ENCODE assay signal across 8 cellular contexts in genomic region chr9:1837453-1838084, GRCh38.
A peak's percentile ranks its signal among the peaks of the same experiment; 100 is the strongest.
DNase-seq lines count a peak whose midpoint lies in the region; ATAC-seq and TF ChIP-seq lines count a peak whose summit lies in the region.

No MANE protein-coding gene starts in this region.

- H3K9ac ChIP-seq in neural progenitor cell = no peak overlapping the region

- H3K27me3 Mint-ChIP-seq in neural progenitor cell (ENCODE audit: insufficient read depth, low read depth) = peaks cover 7% of the 10 kb centered on the region

- H3K36me3 Mint-ChIP-seq in neural progenitor cell = no peaks in the 10 kb centered on the region

- H3F3A ChIP-seq in neural progenitor cell (ENCODE audit: low read depth) = no peaks in the 10 kb centered on the region

- H3K27me3 ChIP-seq in neural progenitor cell = no peaks in the 10 kb centered on the region

- POLR2A ChIA-PET in HEK293T (lab: Yijun Ruan, JAX) = no interaction called here

- H3K4me3 Mint-ChIP-seq in neural progenitor cell = no peak overlapping the region

- CTCF ChIA-PET in HEK293T (lab: Yijun Ruan, JAX) = interaction anchor here (0.6 to 0.7 kb wide), 2 partner anchors 13 to 936 kb away, joined by 3 to 6 read pairs; no protein-coding TSS in a partner anchor

- no peaks in the 10 kb centered on the region for H3K79me2 ChIP-seq in neural progenitor cell (ENCODE audit: low read depth)

- TF ChIP-seq CTCF in 22Rv1 (IDR thresholded peaks at IDR 0.05) (peak; percentile 74), neural progenitor cell (IDR thresholded peaks at IDR 0.05) (peak; percentile 81)

- no peak for ATAC-seq in HG03521 (IDR thresholded peaks at IDR 0.05; ENCODE audit: unreplicated experiment)

- H3K9me3 Mint-ChIP-seq in neural progenitor cell = no peaks in the 10 kb centered on the region

- peaks cover 8% of the 10 kb centered on the region for H3K4me1 ChIP-seq in neural progenitor cell

- no peak overlapping the region for H3K27ac ChIP-seq in 22Rv1
- H3K27ac ChIP-seq in neural progenitor cell = no peak overlapping the region

- DNase-seq in ELR (ENCODE audit: low read depth) (peak; percentile 44), HEK293T (ENCODE audit: extremely low spot score) (peak; percentile 41), NCI-H187 (lab: John Stamatoyannopoulos, UW) (peak; percentile 29 to 57), cerebellar cortex (ENCODE audit: low spot score) (peak; percentile 32), neural progenitor cell (ENCODE audit: low spot score) (peak; percentile 81)
- no peak for DNase-seq in activated T-cell treated with anti-CD3 and anti-CD28 coated beads, Interleukin-2, amount 50 U/mL, for 1 hour

- H4K20me1 ChIP-seq in neural progenitor cell (ENCODE audit: low read depth) = no peaks in the 10 kb centered on the region

- no peak overlapping the region for H3K27ac Mint-ChIP-seq in neural progenitor cell

- H3K36me3 ChIP-seq in neural progenitor cell = no peaks in the 10 kb centered on the region

- H3K4me2 ChIP-seq in neural progenitor cell = no peak overlapping the region

- H3K4me3 ChIP-seq in neural progenitor cell = no peak overlapping the region

- H3K4me1 Mint-ChIP-seq in neural progenitor cell = no peaks in the 10 kb centered on the region

- no peak overlapping the region for H2AFZ ChIP-seq in neural progenitor cell (replicated peaks)

- no peaks in the 10 kb centered on the region for H3K9me3 ChIP-seq in neural progenitor cell (ENCODE audit: low read depth)

TF ChIP-seq in HEK293T, 16 proteins besides CTCF, POLR2A, EP300 and RAD21:
- TF ChIP-seq FOXK2 (IDR thresholded peaks at IDR 0.05) (no peak), SP1 (IDR thresholded peaks at IDR 0.05) (no peak), LEF1 (IDR thresholded peaks at IDR 0.05; ENCODE audit: borderline replicate concordance) (no peak), TARDBP (IDR thresholded peaks at IDR 0.05) (no peak), NFRKB (IDR thresholded peaks at IDR 0.05) (no peak), FOXM1 (IDR thresholded peaks at IDR 0.05; ENCODE audit: borderline replicate concordance) (no peak), CTBP1 (IDR thresholded peaks at IDR 0.05; ENCODE audit: borderline replicate concordance) (no peak), PKNOX1 (IDR thresholded peaks at IDR 0.05) (no peak), L3MBTL2 (conservative IDR thresholded peaks at IDR 0.05) (no peak), SUZ12 (IDR thresholded peaks at IDR 0.05) (no peak), ZNF384 (IDR thresholded peaks at IDR 0.05) (no peak), ELF4 (IDR thresholded peaks at IDR 0.05) (no peak), FOXA1 (IDR thresholded peaks at IDR 0.05) (no peak), HDGF (IDR thresholded peaks at IDR 0.05; ENCODE audit: borderline replicate concordance) (no peak), BHLHE40 (IDR thresholded peaks at IDR 0.05; ENCODE audit: borderline replicate concordance) (no peak), ARNT (IDR thresholded peaks at IDR 0.05) (no peak)
TF ChIP-seq in HEK293T: peak in this region for 0.
